ENCODE assay signal across 19 cellular contexts in genomic region chr1:11373029-11373964, GRCh38.
"Had no signal": no experiment of that assay in that cellular context is flagged by ENCODE, and none has a peak within 500 bp of the region (broad histone marks: within the 10 kb centered on the region; RNA-seq: fewer than 3 reads in every experiment).

No MANE protein-coding gene starts in this region.

- H3K9me3 ChIP-seq: lower lobe of right lung, spleen, tibial nerve had no signal

- H3K36me3 Mint-ChIP-seq: activated CD8-positive, alpha-beta memory T cell treated with anti-CD3 and anti-CD28 coated beads, Interleukin-2, amount 10 ng/mL, durations not matched to agents 7 days and 5 days; natural killer cell treated with Interleukin-12 subunit alpha and Interleukin-12 subunit beta and Interleukin-15 and Interleukin-18, amount 100 ng/mL, for 72 hours had no signal

- H3K4me3 Mint-ChIP-seq: activated CD8-positive, alpha-beta memory T cell treated with anti-CD3 and anti-CD28 coated beads, Interleukin-2, amount 10 ng/mL, durations not matched to agents 7 days and 5 days; activated naive CD4-positive, alpha-beta T cell treated with anti-CD3 and anti-CD28 coated beads for 36 hours; endodermal cell; natural killer cell treated with Interleukin-12 subunit alpha and Interleukin-12 subunit beta and Interleukin-15 and Interleukin-18, amount 100 ng/mL, for 72 hours; T-helper 1 cell treated with Interleukin-12 subunit alpha and Interleukin-12 subunit beta and Interleukin-4 antibody, amounts not matched to agents 30 μg/mL and 1 μg/mL, for 36 hours had no signal

- H3K36me3 ChIP-seq: lower lobe of right lung, spleen, tibial nerve had no signal

- H3K4me3 ChIP-seq: lower lobe of right lung, spleen, tibial nerve had no signal

- H3K4me1 Mint-ChIP-seq: endodermal cell had no signal

- H3K4me1 ChIP-seq: foreskin keratinocyte, lower lobe of right lung, tibial nerve had no signal

- DNase-seq: activated CD4-positive, alpha-beta T cell treated with anti-CD3 and anti-CD28 coated beads for 1 hour; activated CD4-positive, alpha-beta T cell treated with anti-CD3 and anti-CD28 coated beads, Interleukin-2, amount 50 U/mL, for 48 hours; activated CD8-positive, alpha-beta memory T cell treated with anti-CD3 and anti-CD28 coated beads, Interleukin-2, amount 10 ng/mL, durations not matched to agents 7 days and 5 days; activated naive CD4-positive, alpha-beta T cell treated with anti-CD3 and anti-CD28 coated beads for 36 hours; amniotic stem cell; endodermal cell; foreskin keratinocyte; hippocampal formation; islet precursor cell; lower lobe of right lung; nucleus accumbens; spleen; stimulated activated naive CD8-positive, alpha-beta T cell treated with anti-CD3 and anti-CD28 coated beads, Interleukin-15, Interleukin-2, amounts not matched to agents 100 U/mL and 50 U/mL, for 24 hours; substantia nigra had no signal

- H3K9me3 Mint-ChIP-seq: activated naive CD4-positive, alpha-beta T cell treated with anti-CD3 and anti-CD28 coated beads for 36 hours; endodermal cell; natural killer cell treated with Interleukin-12 subunit alpha and Interleukin-12 subunit beta and Interleukin-15 and Interleukin-18, amount 100 ng/mL, for 72 hours had no signal

- H3K27me3 ChIP-seq: tibial nerve had no signal

- H3K27ac Mint-ChIP-seq: activated CD8-positive, alpha-beta memory T cell treated with anti-CD3 and anti-CD28 coated beads, Interleukin-2, amount 10 ng/mL, durations not matched to agents 7 days and 5 days; activated naive CD4-positive, alpha-beta T cell treated with anti-CD3 and anti-CD28 coated beads for 36 hours; activated T-helper 2 cell treated with anti-CD3 and anti-CD28 coated beads, Interferon-gamma antibody, Interleukin-2, Interleukin-4, amounts not matched to agents 10 μg/mL and 5 μg/mL and 100 μg/mL, durations not matched to agents 14 hours and 24 hours and 36 hours; endodermal cell; natural killer cell treated with Interleukin-12 subunit alpha and Interleukin-12 subunit beta and Interleukin-15 and Interleukin-18, amount 100 ng/mL, for 72 hours had no signal

- H3K27ac ChIP-seq: foreskin keratinocyte, lower lobe of right lung, spleen, tibial nerve, VCaP had no signal

- ATAC-seq: lower lobe of right lung; natural killer cell treated with Interleukin-12 subunit alpha and Interleukin-12 subunit beta and Interleukin-15 and Interleukin-18, amount 100 ng/mL, for 72 hours; stimulated activated naive CD8-positive, alpha-beta T cell treated with anti-CD3 and anti-CD28 coated beads, Interleukin-15, Interleukin-2, amounts not matched to agents 100 U/mL and 50 U/mL, for 24 hours had no signal
